ENCODE assay signal across 16 cellular contexts in genomic region chr9:130120832-130121231, GRCh38. TPM values are rescaled to one million over a fixed set of nuclear protein-coding genes. Genes with fewer than 3 reads are reported as not detected.
A peak's percentile ranks its signal among the peaks of the same experiment; 100 is the strongest.
DNase-seq lines count a peak whose midpoint lies in the region; ATAC-seq lines count a peak whose summit lies in the region.
"Had no signal": no experiment of that assay in that cellular context is flagged by ENCODE, and none has a peak within 500 bp of the region (broad histone marks: within the 10 kb centered on the region; RNA-seq: fewer than 3 reads in every experiment).

No MANE protein-coding gene starts in this region.

- DNase-seq in NCI-H82 (lab: John Stamatoyannopoulos, UW) (peak; percentile 34), NCI-H82 treated with DMSO at 0.1 percent for 48 hours (lab: John Stamatoyannopoulos, UW; ENCODE audit: unreplicated experiment) (no peak), left kidney (ENCODE audit: low read depth, low spot score) (peak; percentile 43)
- DNase-seq in activated T-helper 1 cell treated with anti-CD3 and anti-CD28 coated beads, Interleukin-12 subunit alpha, Interleukin-12 subunit beta, Interleukin-2, Interleukin-4 antibody, amounts not matched to agents 30 ng/mL and 10 ng/mL and 1 ng/mL, durations not matched to agents 14 hours and 24 hours and 36 hours (ENCODE audit: low spot score), result no peak
- no peak for DNase-seq in stimulated activated effector memory CD8-positive, alpha-beta T cell treated with anti-CD3 and anti-CD28 coated beads, Interleukin-12 subunit alpha, Interleukin-12 subunit beta, amount 100 ng/mL, for 72 hours (ENCODE audit: low spot score in 2 of 2)
- no peak for DNase-seq in activated CD4-positive, alpha-beta T cell treated with anti-CD3 and anti-CD28 coated beads for 36 hours
- DNase-seq: Caco-2; CD4-positive, CD25-positive, alpha-beta regulatory T cell; GM23248; NCI-H187 treated with DMSO at 0.1 percent for 48 hours; NCI-H748 treated with DMSO at 0.1 percent for 48 hours had no signal

- CTCF ChIA-PET in activated CD4-positive, alpha-beta T cell treated with anti-CD3 and anti-CD28 coated beads for 36 hours (lab: Charles Lee), result interaction anchor here (0.7 to 2.5 kb wide), 2 partner anchors 14 to 272 kb away, joined by 3 to 8 read pairs; no protein-coding TSS in a partner anchor

- no peak for ATAC-seq in stimulated activated effector memory CD8-positive, alpha-beta T cell treated with anti-CD3 and anti-CD28 coated beads, Interleukin-12 subunit alpha, Interleukin-12 subunit beta, amount 100 ng/mL, for 72 hours
- ATAC-seq in activated CD4-positive, alpha-beta T cell treated with anti-CD3 and anti-CD28 coated beads for 36 hours, result no peak
- no peak for ATAC-seq in GM21737 (IDR thresholded peaks at IDR 0.05; ENCODE audit: unreplicated experiment)
- ATAC-seq in stimulated activated memory B cell treated with anti-CD40 and anti-IgM and Interleukin-4, amounts not matched to agents 10 μg/mL and 1 μg/mL and 100 μg/mL, for 72 hours, result no peak
- ATAC-seq: K562, Panc1 had no signal

- POLR2A ChIA-PET in activated CD4-positive, alpha-beta T cell treated with anti-CD3 and anti-CD28 coated beads for 36 hours (lab: Charles Lee), result interaction anchor here (0.5 to 0.6 kb wide), 2 partner anchors 19 to 83 kb away, joined by 3 to 4 read pairs; no protein-coding TSS in a partner anchor

- H3K9me3 Mint-ChIP-seq in activated T-helper 1 cell treated with anti-CD3 and anti-CD28 coated beads, Interleukin-12 subunit alpha, Interleukin-12 subunit beta, Interleukin-2, Interleukin-4 antibody, amounts not matched to agents 30 ng/mL and 10 ng/mL and 1 ng/mL, durations not matched to agents 14 hours and 24 hours and 36 hours, result no peaks in the 10 kb centered on the region
- no peaks in the 10 kb centered on the region for H3K9me3 Mint-ChIP-seq in stimulated activated effector memory CD8-positive, alpha-beta T cell treated with anti-CD3 and anti-CD28 coated beads, Interleukin-12 subunit alpha, Interleukin-12 subunit beta, amount 100 ng/mL, for 72 hours
- no peaks in the 10 kb centered on the region for H3K9me3 Mint-ChIP-seq in activated CD4-positive, alpha-beta T cell treated with anti-CD3 and anti-CD28 coated beads for 36 hours (ENCODE audit: low read depth)
- no peaks in the 10 kb centered on the region for H3K9me3 Mint-ChIP-seq in stimulated activated memory B cell treated with anti-CD40 and anti-IgM and Interleukin-4, amounts not matched to agents 10 μg/mL and 1 μg/mL and 100 μg/mL, for 72 hours
- H3K9me3 Mint-ChIP-seq: CD4-positive, CD25-positive, alpha-beta regulatory T cell had no signal

- intact Hi-C loops in activated T-helper 1 cell treated with anti-CD3 and anti-CD28 coated beads, Interleukin-12 subunit alpha, Interleukin-12 subunit beta, Interleukin-2, Interleukin-4 antibody, amounts not matched to agents 30 ng/mL and 10 ng/mL and 1 ng/mL, durations not matched to agents 14 hours and 24 hours and 36 hours (cut with micrococcal nuclease), result no loop called here
- intact Hi-C loops in activated CD4-positive, alpha-beta T cell treated with anti-CD3 and anti-CD28 coated beads for 36 hours (cut with DNase I, micrococcal nuclease), result no loop called here

- H3K27ac Mint-ChIP-seq in activated T-helper 1 cell treated with anti-CD3 and anti-CD28 coated beads, Interleukin-12 subunit alpha, Interleukin-12 subunit beta, Interleukin-2, Interleukin-4 antibody, amounts not matched to agents 30 ng/mL and 10 ng/mL and 1 ng/mL, durations not matched to agents 14 hours and 24 hours and 36 hours, result peak overlapping the region; percentile 18
- peak overlapping the region; percentile 78 for H3K27ac Mint-ChIP-seq in stimulated activated effector memory CD8-positive, alpha-beta T cell treated with anti-CD3 and anti-CD28 coated beads, Interleukin-12 subunit alpha, Interleukin-12 subunit beta, amount 100 ng/mL, for 72 hours
- no peak overlapping the region for H3K27ac Mint-ChIP-seq in activated CD4-positive, alpha-beta T cell treated with anti-CD3 and anti-CD28 coated beads for 36 hours
- H3K27ac Mint-ChIP-seq in stimulated activated memory B cell treated with anti-CD40 and anti-IgM and Interleukin-4, amounts not matched to agents 10 μg/mL and 1 μg/mL and 100 μg/mL, for 72 hours, result no peak overlapping the region
- H3K27ac Mint-ChIP-seq: B cell had no signal

- H3K36me3 Mint-ChIP-seq in activated T-helper 1 cell treated with anti-CD3 and anti-CD28 coated beads, Interleukin-12 subunit alpha, Interleukin-12 subunit beta, Interleukin-2, Interleukin-4 antibody, amounts not matched to agents 30 ng/mL and 10 ng/mL and 1 ng/mL, durations not matched to agents 14 hours and 24 hours and 36 hours (ENCODE audit: low read depth), result peaks cover 17% of the 10 kb centered on the region
- peaks cover 55% of the 10 kb centered on the region for H3K36me3 Mint-ChIP-seq in stimulated activated effector memory CD8-positive, alpha-beta T cell treated with anti-CD3 and anti-CD28 coated beads, Interleukin-12 subunit alpha, Interleukin-12 subunit beta, amount 100 ng/mL, for 72 hours
- peaks cover 16% of the 10 kb centered on the region for H3K36me3 Mint-ChIP-seq in activated CD4-positive, alpha-beta T cell treated with anti-CD3 and anti-CD28 coated beads for 36 hours (ENCODE audit: low read depth)
- peaks cover 46% of the 10 kb centered on the region for H3K36me3 Mint-ChIP-seq in stimulated activated memory B cell treated with anti-CD40 and anti-IgM and Interleukin-4, amounts not matched to agents 10 μg/mL and 1 μg/mL and 100 μg/mL, for 72 hours

- H3K4me3 Mint-ChIP-seq in activated T-helper 1 cell treated with anti-CD3 and anti-CD28 coated beads, Interleukin-12 subunit alpha, Interleukin-12 subunit beta, Interleukin-2, Interleukin-4 antibody, amounts not matched to agents 30 ng/mL and 10 ng/mL and 1 ng/mL, durations not matched to agents 14 hours and 24 hours and 36 hours, result no peak overlapping the region
- H3K4me3 Mint-ChIP-seq in stimulated activated effector memory CD8-positive, alpha-beta T cell treated with anti-CD3 and anti-CD28 coated beads, Interleukin-12 subunit alpha, Interleukin-12 subunit beta, amount 100 ng/mL, for 72 hours, result no peak overlapping the region
- H3K4me3 Mint-ChIP-seq in activated CD4-positive, alpha-beta T cell treated with anti-CD3 and anti-CD28 coated beads for 36 hours, result no peak overlapping the region
- H3K4me3 Mint-ChIP-seq in stimulated activated memory B cell treated with anti-CD40 and anti-IgM and Interleukin-4, amounts not matched to agents 10 μg/mL and 1 μg/mL and 100 μg/mL, for 72 hours, result no peak overlapping the region
- H3K4me3 Mint-ChIP-seq: B cell; CD4-positive, CD25-positive, alpha-beta regulatory T cell had no signal

- H3K4me1 Mint-ChIP-seq in activated T-helper 1 cell treated with anti-CD3 and anti-CD28 coated beads, Interleukin-12 subunit alpha, Interleukin-12 subunit beta, Interleukin-2, Interleukin-4 antibody, amounts not matched to agents 30 ng/mL and 10 ng/mL and 1 ng/mL, durations not matched to agents 14 hours and 24 hours and 36 hours (ENCODE audit: low read depth), result no peaks in the 10 kb centered on the region
- peaks cover 19% of the 10 kb centered on the region for H3K4me1 Mint-ChIP-seq in stimulated activated effector memory CD8-positive, alpha-beta T cell treated with anti-CD3 and anti-CD28 coated beads, Interleukin-12 subunit alpha, Interleukin-12 subunit beta, amount 100 ng/mL, for 72 hours
- H3K4me1 Mint-ChIP-seq in activated CD4-positive, alpha-beta T cell treated with anti-CD3 and anti-CD28 coated beads for 36 hours, result no peaks in the 10 kb centered on the region
- peaks cover 27% of the 10 kb centered on the region for H3K4me1 Mint-ChIP-seq in stimulated activated memory B cell treated with anti-CD40 and anti-IgM and Interleukin-4, amounts not matched to agents 10 μg/mL and 1 μg/mL and 100 μg/mL, for 72 hours

- H3K27me3 Mint-ChIP-seq in activated T-helper 1 cell treated with anti-CD3 and anti-CD28 coated beads, Interleukin-12 subunit alpha, Interleukin-12 subunit beta, Interleukin-2, Interleukin-4 antibody, amounts not matched to agents 30 ng/mL and 10 ng/mL and 1 ng/mL, durations not matched to agents 14 hours and 24 hours and 36 hours (ENCODE audit: insufficient read depth), result no peaks in the 10 kb centered on the region
- no peaks in the 10 kb centered on the region for H3K27me3 Mint-ChIP-seq in activated CD4-positive, alpha-beta T cell treated with anti-CD3 and anti-CD28 coated beads for 36 hours
- H3K27me3 Mint-ChIP-seq in stimulated activated memory B cell treated with anti-CD40 and anti-IgM and Interleukin-4, amounts not matched to agents 10 μg/mL and 1 μg/mL and 100 μg/mL, for 72 hours, result no peaks in the 10 kb centered on the region
- H3K27me3 Mint-ChIP-seq: B cell; CD4-positive, CD25-positive, alpha-beta regulatory T cell had no signal

RNA-seq across cellular contexts. Expression of gene NCS1, which starts 51.4 kb away (rescaled TPM):
- 3.9 and 4.2 TPM in 2 replicates for total RNA-seq in activated T-helper 1 cell treated with anti-CD3 and anti-CD28 coated beads, Interleukin-12 subunit alpha, Interleukin-12 subunit beta, Interleukin-2, Interleukin-4 antibody, amounts not matched to agents 30 ng/mL and 10 ng/mL and 1 ng/mL, durations not matched to agents 14 hours and 24 hours and 36 hours
- 10 to 100 TPM; 24.8 to 25.2 TPM for total RNA-seq in activated CD4-positive, alpha-beta T cell treated with anti-CD3 and anti-CD28 coated beads for 36 hours

Comparison
In these comparisons a context has a peak if more than half of its experiments do, and no peak if none do; other contexts are left out.
1. DNase-seq: peak in NCI-H82 (single experiment) and left kidney (single experiment); none in NCI-H82 treated with DMSO at 0.1 percent for 48 hours (single experiment), activated T-helper 1 cell treated with anti-CD3 and anti-CD28 coated beads, Interleukin-12 subunit alpha, Interleukin-12 subunit beta, Interleukin-2, Interleukin-4 antibody, amounts not matched to agents 30 ng/mL and 10 ng/mL and 1 ng/mL, durations not matched to agents 14 hours and 24 hours and 36 hours (single experiment), stimulated activated effector memory CD8-positive, alpha-beta T cell treated with anti-CD3 and anti-CD28 coated beads, Interleukin-12 subunit alpha, Interleukin-12 subunit beta, amount 100 ng/mL, for 72 hours (0 of 2) and activated CD4-positive, alpha-beta T cell treated with anti-CD3 and anti-CD28 coated beads for 36 hours (single experiment).
2. H3K27ac Mint-ChIP-seq: peak in activated T-helper 1 cell treated with anti-CD3 and anti-CD28 coated beads, Interleukin-12 subunit alpha, Interleukin-12 subunit beta, Interleukin-2, Interleukin-4 antibody, amounts not matched to agents 30 ng/mL and 10 ng/mL and 1 ng/mL, durations not matched to agents 14 hours and 24 hours and 36 hours (single experiment) and stimulated activated effector memory CD8-positive, alpha-beta T cell treated with anti-CD3 and anti-CD28 coated beads, Interleukin-12 subunit alpha, Interleukin-12 subunit beta, amount 100 ng/mL, for 72 hours (single experiment); none in activated CD4-positive, alpha-beta T cell treated with anti-CD3 and anti-CD28 coated beads for 36 hours (single experiment) and stimulated activated memory B cell treated with anti-CD40 and anti-IgM and Interleukin-4, amounts not matched to agents 10 μg/mL and 1 μg/mL and 100 μg/mL, for 72 hours (single experiment).